Comparison of ENCODE assay signal across 8 cellular contexts in genomic region chr13:48232420-48233096, GRCh38. TPM values are rescaled to one million over a fixed set of nuclear protein-coding genes. Genes with fewer than 3 reads are reported as not detected.
DNase-seq lines count a peak whose midpoint lies in the region; ATAC-seq and TF ChIP-seq lines count a peak whose summit lies in the region.

No MANE protein-coding gene starts in this region.

- H3K27me3 ChIP-seq in left ventricle myocardium inferior (ENCODE audit: low read depth), result no peaks in the 10 kb centered on the region

- H3K27ac ChIP-seq in left ventricle myocardium inferior (replicated peaks), result peak overlapping the region; percentile 100

- H3K9me3 Mint-ChIP-seq in activated CD8-positive, alpha-beta memory T cell treated with anti-CD3 and anti-CD28 coated beads, Interleukin-2, amount 10 ng/mL, durations not matched to agents 7 days and 5 days (ENCODE audit: low read depth), result no peaks in the 10 kb centered on the region
- H3K9me3 Mint-ChIP-seq in activated T-helper 2 cell treated with anti-CD3 and anti-CD28 coated beads, Interferon-gamma antibody, Interleukin-2, Interleukin-4, amounts not matched to agents 10 μg/mL and 5 μg/mL and 100 μg/mL, durations not matched to agents 14 hours and 24 hours and 36 hours, result no peaks in the 10 kb centered on the region

- DNase-seq in activated CD8-positive, alpha-beta memory T cell treated with anti-CD3 and anti-CD28 coated beads, Interleukin-2, amount 10 ng/mL, durations not matched to agents 7 days and 5 days, result no peak
- DNase-seq in activated CD8-positive, alpha-beta memory T cell treated with anti-CD3 and anti-CD28 coated beads, Interleukin-2, amount 50 U/mL, for 48 hours, result no peak
- DNase-seq in activated T-helper 2 cell treated with anti-CD3 and anti-CD28 coated beads, Interferon-gamma antibody, Interleukin-2, Interleukin-4, amounts not matched to agents 10 μg/mL and 5 μg/mL and 100 μg/mL, durations not matched to agents 14 hours and 24 hours and 36 hours (ENCODE audit: low spot score), result no peak
- DNase-seq in left ventricle myocardium inferior (no peak), retina (peak; percentile 70), NCI-H446 (lab: John Stamatoyannopoulos, UW) (no peak), HK-2 (ENCODE audit: unreplicated experiment) (no peak)

- ATAC-seq in activated CD8-positive, alpha-beta memory T cell treated with anti-CD3 and anti-CD28 coated beads, Interleukin-2, amount 10 ng/mL, durations not matched to agents 7 days and 5 days, result no peak
- peak; percentile 10 for ATAC-seq in HG03103 (IDR thresholded peaks at IDR 0.05; ENCODE audit: low read depth, unreplicated experiment)

- peaks cover 28% of the 10 kb centered on the region for H3K27me3 Mint-ChIP-seq in activated CD8-positive, alpha-beta memory T cell treated with anti-CD3 and anti-CD28 coated beads, Interleukin-2, amount 10 ng/mL, durations not matched to agents 7 days and 5 days
- H3K27me3 Mint-ChIP-seq in activated T-helper 2 cell treated with anti-CD3 and anti-CD28 coated beads, Interferon-gamma antibody, Interleukin-2, Interleukin-4, amounts not matched to agents 10 μg/mL and 5 μg/mL and 100 μg/mL, durations not matched to agents 14 hours and 24 hours and 36 hours (ENCODE audit: low read depth), result peaks cover 51% of the 10 kb centered on the region

- peaks cover 63% of the 10 kb centered on the region for H3K4me1 ChIP-seq in left ventricle myocardium inferior

- intact Hi-C loops in activated T-helper 2 cell treated with anti-CD3 and anti-CD28 coated beads, Interferon-gamma antibody, Interleukin-2, Interleukin-4, amounts not matched to agents 10 μg/mL and 5 μg/mL and 100 μg/mL, durations not matched to agents 14 hours and 24 hours and 36 hours (cut with micrococcal nuclease), result loop anchor here (5.0 kb wide), 3 partner anchors 190 to 330 kb away; no protein-coding TSS in a partner anchor
- intact Hi-C loops in left ventricle myocardium inferior (cut with micrococcal nuclease), result loop anchor here (10.0 kb wide), 2 partner anchors 72 to 108 kb away; partner anchors contain the start of gene RB1

- peak overlapping the region; percentile 76 for H3K27ac Mint-ChIP-seq in activated CD8-positive, alpha-beta memory T cell treated with anti-CD3 and anti-CD28 coated beads, Interleukin-2, amount 10 ng/mL, durations not matched to agents 7 days and 5 days
- H3K27ac Mint-ChIP-seq in activated T-helper 2 cell treated with anti-CD3 and anti-CD28 coated beads, Interferon-gamma antibody, Interleukin-2, Interleukin-4, amounts not matched to agents 10 μg/mL and 5 μg/mL and 100 μg/mL, durations not matched to agents 14 hours and 24 hours and 36 hours, result peak overlapping the region; percentile 73

- no peak for TF ChIP-seq CTCF in left ventricle myocardium inferior (IDR thresholded peaks at IDR 0.05; ENCODE audit: borderline replicate concordance)

- peak overlapping the region; percentile 92 for H3K4me3 Mint-ChIP-seq in activated CD8-positive, alpha-beta memory T cell treated with anti-CD3 and anti-CD28 coated beads, Interleukin-2, amount 10 ng/mL, durations not matched to agents 7 days and 5 days
- peak overlapping the region; percentile 78 for H3K4me3 Mint-ChIP-seq in activated T-helper 2 cell treated with anti-CD3 and anti-CD28 coated beads, Interferon-gamma antibody, Interleukin-2, Interleukin-4, amounts not matched to agents 10 μg/mL and 5 μg/mL and 100 μg/mL, durations not matched to agents 14 hours and 24 hours and 36 hours (ENCODE audit: low read depth)

- CTCF ChIA-PET in activated CD8-positive, alpha-beta memory T cell treated with anti-CD3 and anti-CD28 coated beads, Interleukin-2, amount 10 ng/mL, durations not matched to agents 7 days and 5 days (lab: Charles Lee), result interaction anchor here (0.9 to 2.7 kb wide), 23 partner anchors 9 to 341 kb away, joined by 3 to 23 read pairs (median 4); partner anchors contain the start of gene MED4

- no peaks in the 10 kb centered on the region for H3K9me3 ChIP-seq in left ventricle myocardium inferior (replicated peaks)

- peak overlapping the region; percentile 100 for H3K4me3 ChIP-seq in left ventricle myocardium inferior

- peaks cover 21% of the 10 kb centered on the region for H3K36me3 Mint-ChIP-seq in activated CD8-positive, alpha-beta memory T cell treated with anti-CD3 and anti-CD28 coated beads, Interleukin-2, amount 10 ng/mL, durations not matched to agents 7 days and 5 days
- peaks cover 19% of the 10 kb centered on the region for H3K36me3 Mint-ChIP-seq in activated T-helper 2 cell treated with anti-CD3 and anti-CD28 coated beads, Interferon-gamma antibody, Interleukin-2, Interleukin-4, amounts not matched to agents 10 μg/mL and 5 μg/mL and 100 μg/mL, durations not matched to agents 14 hours and 24 hours and 36 hours (ENCODE audit: low read depth)

- no peaks in the 10 kb centered on the region for H3K36me3 ChIP-seq in left ventricle myocardium inferior

- peaks cover 38% of the 10 kb centered on the region for H3K4me1 Mint-ChIP-seq in activated CD8-positive, alpha-beta memory T cell treated with anti-CD3 and anti-CD28 coated beads, Interleukin-2, amount 10 ng/mL, durations not matched to agents 7 days and 5 days
- H3K4me1 Mint-ChIP-seq in activated T-helper 2 cell treated with anti-CD3 and anti-CD28 coated beads, Interferon-gamma antibody, Interleukin-2, Interleukin-4, amounts not matched to agents 10 μg/mL and 5 μg/mL and 100 μg/mL, durations not matched to agents 14 hours and 24 hours and 36 hours (ENCODE audit: low read depth), result peaks cover 38% of the 10 kb centered on the region

RNA-seq across cellular contexts. Expression of gene ITM2B, which starts 0.4 kb away (rescaled TPM):
- 100 to 1,000 TPM; 163 to 197 TPM for total RNA-seq in activated CD8-positive, alpha-beta memory T cell treated with anti-CD3 and anti-CD28 coated beads, Interleukin-2, amount 10 ng/mL, durations not matched to agents 7 days and 5 days
- 48.7 and 54.4 TPM in 2 replicates for total RNA-seq in activated T-helper 2 cell treated with anti-CD3 and anti-CD28 coated beads, Interferon-gamma antibody, Interleukin-2, Interleukin-4, amounts not matched to agents 10 μg/mL and 5 μg/mL and 100 μg/mL, durations not matched to agents 14 hours and 24 hours and 36 hours
- 533 TPM for total RNA-seq in left ventricle myocardium inferior
